ENCODE assay signal across 1 cellular context in the genomic region with DNA sequence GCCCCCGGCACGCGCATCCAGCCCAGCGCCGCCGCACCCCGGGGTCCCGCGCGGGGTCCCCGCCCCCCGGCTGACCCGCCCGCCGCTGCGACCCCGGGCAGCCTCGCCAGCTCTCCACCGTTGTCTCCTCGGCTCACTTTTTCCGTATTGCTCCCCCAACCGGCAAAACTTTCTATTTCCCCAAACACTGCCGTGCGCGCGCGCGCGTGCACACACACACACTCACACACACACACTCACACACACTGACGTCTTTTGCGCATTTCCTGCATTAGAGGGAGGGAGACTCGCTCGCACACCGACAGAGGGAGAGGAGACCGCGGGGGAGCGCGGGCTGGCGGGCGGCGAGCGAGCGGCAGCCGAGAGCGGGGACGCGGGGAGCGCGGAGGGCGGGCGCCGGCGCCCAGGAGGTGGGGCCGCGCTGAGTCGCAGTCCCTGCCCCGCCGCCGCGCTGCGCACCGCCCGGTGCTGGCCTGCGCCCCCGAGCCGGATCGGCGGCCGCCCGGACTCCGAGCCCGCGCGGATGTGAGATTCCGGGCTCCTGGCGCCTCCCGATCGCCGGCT.
TF ChIP-seq lines count a peak whose summit lies in the region.

No MANE protein-coding gene starts in this region.

TF ChIP-seq in HepG2, 621 proteins besides CTCF, POLR2A, EP300 and RAD21 (continued from another document and continues in another):
- no peak for TF ChIP-seq ZBTB8A (CRISPR knock-in tag; IDR thresholded peaks at IDR 0.05; ENCODE audit: borderline replicate concordance, low read depth)
- peak; percentile 36; the same call in 1 of the 2 replicates for TF ChIP-seq ZBTB7B (CRISPR knock-in tag; IDR thresholded peaks at IDR 0.05)
- TF ChIP-seq, protein P1, sequence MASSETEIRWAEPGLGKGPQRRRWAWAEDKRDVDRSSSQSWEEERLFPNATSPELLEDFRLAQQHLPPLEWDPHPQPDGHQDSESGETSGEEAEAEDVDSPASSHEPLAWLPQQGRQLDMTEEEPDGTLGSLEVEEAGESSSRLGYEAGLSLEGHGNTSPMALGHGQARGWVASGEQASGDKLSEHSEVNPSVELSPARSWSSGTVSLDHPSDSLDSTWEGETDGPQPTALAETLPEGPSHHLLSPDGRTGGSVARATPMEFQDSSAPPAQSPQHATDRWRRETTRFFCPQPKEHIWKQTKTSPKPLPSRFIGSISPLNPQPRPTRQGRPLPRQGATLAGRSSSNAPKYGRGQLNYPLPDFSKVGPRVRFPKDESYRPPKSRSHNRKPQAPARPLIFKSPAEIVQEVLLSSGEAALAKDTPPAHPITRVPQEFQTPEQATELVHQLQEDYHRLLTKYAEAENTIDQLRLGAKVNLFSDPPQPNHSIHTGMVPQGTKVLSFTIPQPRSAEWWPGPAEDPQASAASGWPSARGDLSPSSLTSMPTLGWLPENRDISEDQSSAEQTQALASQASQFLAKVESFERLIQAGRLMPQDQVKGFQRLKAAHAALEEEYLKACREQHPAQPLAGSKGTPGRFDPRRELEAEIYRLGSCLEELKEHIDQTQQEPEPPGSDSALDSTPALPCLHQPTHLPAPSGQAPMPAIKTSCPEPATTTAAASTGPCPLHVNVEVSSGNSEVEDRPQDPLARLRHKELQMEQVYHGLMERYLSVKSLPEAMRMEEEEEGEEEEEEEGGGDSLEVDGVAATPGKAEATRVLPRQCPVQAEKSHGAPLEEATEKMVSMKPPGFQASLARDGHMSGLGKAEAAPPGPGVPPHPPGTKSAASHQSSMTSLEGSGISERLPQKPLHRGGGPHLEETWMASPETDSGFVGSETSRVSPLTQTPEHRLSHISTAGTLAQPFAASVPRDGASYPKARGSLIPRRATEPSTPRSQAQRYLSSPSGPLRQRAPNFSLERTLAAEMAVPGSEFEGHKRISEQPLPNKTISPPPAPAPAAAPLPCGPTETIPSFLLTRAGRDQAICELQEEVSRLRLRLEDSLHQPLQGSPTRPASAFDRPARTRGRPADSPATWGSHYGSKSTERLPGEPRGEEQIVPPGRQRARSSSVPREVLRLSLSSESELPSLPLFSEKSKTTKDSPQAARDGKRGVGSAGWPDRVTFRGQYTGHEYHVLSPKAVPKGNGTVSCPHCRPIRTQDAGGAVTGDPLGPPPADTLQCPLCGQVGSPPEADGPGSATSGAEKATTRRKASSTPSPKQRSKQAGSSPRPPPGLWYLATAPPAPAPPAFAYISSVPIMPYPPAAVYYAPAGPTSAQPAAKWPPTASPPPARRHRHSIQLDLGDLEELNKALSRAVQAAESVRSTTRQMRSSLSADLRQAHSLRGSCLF (CRISPR knock-in tag; IDR thresholded peaks at IDR 0.05; ENCODE audit: borderline replicate concordance), result no peak
- TF ChIP-seq CCAR2 (optimal IDR thresholded peaks at IDR 0.05; ENCODE audit: low read depth, low read length), result no peak
- peak; percentile 85; the same call in 1 of the 2 replicates for TF ChIP-seq PCBP1 (IDR thresholded peaks at IDR 0.05; ENCODE audit: borderline replicate concordance, low read depth, low read length)
- no peak for TF ChIP-seq ONECUT2 (CRISPR knock-in tag; IDR thresholded peaks at IDR 0.05)
- TF ChIP-seq, protein P2, sequence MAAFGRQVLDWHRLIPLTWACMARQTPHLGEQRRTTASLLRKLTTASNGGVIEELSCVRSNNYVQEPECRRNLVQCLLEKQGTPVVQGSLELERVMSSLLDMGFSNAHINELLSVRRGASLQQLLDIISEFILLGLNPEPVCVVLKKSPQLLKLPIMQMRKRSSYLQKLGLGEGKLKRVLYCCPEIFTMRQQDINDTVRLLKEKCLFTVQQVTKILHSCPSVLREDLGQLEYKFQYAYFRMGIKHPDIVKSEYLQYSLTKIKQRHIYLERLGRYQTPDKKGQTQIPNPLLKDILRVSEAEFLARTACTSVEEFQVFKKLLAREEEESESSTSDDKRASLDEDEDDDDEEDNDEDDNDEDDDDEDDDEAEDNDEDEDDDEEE (CRISPR knock-in tag; IDR thresholded peaks at IDR 0.05), result no peak
- TF ChIP-seq ZNF569 (CRISPR knock-in tag; IDR thresholded peaks at IDR 0.05; ENCODE audit: borderline replicate concordance), result no peak
- TF ChIP-seq SMAD9 (CRISPR knock-in tag; IDR thresholded peaks at IDR 0.05), result no peak
- TF ChIP-seq AGO1 (IDR thresholded peaks at IDR 0.05; ENCODE audit: low read depth, low read length, poor library complexity, severe bottlenecking), result peak; percentile 56
- TF ChIP-seq, protein P3, sequence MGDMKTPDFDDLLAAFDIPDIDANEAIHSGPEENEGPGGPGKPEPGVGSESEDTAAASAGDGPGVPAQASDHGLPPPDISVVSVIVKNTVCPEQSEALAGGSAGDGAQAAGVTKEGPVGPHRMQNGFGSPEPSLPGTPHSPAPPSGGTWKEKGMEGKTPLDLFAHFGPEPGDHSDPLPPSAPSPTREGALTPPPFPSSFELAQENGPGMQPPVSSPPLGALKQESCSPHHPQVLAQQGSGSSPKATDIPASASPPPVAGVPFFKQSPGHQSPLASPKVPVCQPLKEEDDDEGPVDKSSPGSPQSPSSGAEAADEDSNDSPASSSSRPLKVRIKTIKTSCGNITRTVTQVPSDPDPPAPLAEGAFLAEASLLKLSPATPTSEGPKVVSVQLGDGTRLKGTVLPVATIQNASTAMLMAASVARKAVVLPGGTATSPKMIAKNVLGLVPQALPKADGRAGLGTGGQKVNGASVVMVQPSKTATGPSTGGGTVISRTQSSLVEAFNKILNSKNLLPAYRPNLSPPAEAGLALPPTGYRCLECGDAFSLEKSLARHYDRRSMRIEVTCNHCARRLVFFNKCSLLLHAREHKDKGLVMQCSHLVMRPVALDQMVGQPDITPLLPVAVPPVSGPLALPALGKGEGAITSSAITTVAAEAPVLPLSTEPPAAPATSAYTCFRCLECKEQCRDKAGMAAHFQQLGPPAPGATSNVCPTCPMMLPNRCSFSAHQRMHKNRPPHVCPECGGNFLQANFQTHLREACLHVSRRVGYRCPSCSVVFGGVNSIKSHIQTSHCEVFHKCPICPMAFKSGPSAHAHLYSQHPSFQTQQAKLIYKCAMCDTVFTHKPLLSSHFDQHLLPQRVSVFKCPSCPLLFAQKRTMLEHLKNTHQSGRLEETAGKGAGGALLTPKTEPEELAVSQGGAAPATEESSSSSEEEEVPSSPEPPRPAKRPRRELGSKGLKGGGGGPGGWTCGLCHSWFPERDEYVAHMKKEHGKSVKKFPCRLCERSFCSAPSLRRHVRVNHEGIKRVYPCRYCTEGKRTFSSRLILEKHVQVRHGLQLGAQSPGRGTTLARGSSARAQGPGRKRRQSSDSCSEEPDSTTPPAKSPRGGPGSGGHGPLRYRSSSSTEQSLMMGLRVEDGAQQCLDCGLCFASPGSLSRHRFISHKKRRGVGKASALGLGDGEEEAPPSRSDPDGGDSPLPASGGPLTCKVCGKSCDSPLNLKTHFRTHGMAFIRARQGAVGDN (CRISPR knock-in tag; IDR thresholded peaks at IDR 0.05), result no peak; the same call in 1 of the 2 replicates
- TF ChIP-seq ZNF792 (CRISPR knock-in tag; IDR thresholded peaks at IDR 0.05), result peak; percentile 76
- TF ChIP-seq, protein P4, sequence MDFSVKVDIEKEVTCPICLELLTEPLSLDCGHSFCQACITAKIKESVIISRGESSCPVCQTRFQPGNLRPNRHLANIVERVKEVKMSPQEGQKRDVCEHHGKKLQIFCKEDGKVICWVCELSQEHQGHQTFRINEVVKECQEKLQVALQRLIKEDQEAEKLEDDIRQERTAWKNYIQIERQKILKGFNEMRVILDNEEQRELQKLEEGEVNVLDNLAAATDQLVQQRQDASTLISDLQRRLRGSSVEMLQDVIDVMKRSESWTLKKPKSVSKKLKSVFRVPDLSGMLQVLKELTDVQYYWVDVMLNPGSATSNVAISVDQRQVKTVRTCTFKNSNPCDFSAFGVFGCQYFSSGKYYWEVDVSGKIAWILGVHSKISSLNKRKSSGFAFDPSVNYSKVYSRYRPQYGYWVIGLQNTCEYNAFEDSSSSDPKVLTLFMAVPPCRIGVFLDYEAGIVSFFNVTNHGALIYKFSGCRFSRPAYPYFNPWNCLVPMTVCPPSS (IDR thresholded peaks at IDR 0.05), result no peak
- 0 out of 2 replicates have a peak, but pooled peaks have one; percentile 63 for TF ChIP-seq ZNF782 (CRISPR knock-in tag; IDR thresholded peaks at IDR 0.05; ENCODE audit: borderline replicate concordance)
- no peak for TF ChIP-seq CHD2 (IDR thresholded peaks at IDR 0.05; ENCODE audit: low read depth, low read length)
- peak; percentile 75 for TF ChIP-seq POLR2G (IDR thresholded peaks at IDR 0.05; ENCODE audit: low read depth, low read length)
- no peak for TF ChIP-seq RAD51 (IDR thresholded peaks at IDR 0.05; ENCODE audit: borderline replicate concordance)
- no peak for TF ChIP-seq ZNF768 (CRISPR knock-in tag; IDR thresholded peaks at IDR 0.05)
- TF ChIP-seq, protein P5, sequence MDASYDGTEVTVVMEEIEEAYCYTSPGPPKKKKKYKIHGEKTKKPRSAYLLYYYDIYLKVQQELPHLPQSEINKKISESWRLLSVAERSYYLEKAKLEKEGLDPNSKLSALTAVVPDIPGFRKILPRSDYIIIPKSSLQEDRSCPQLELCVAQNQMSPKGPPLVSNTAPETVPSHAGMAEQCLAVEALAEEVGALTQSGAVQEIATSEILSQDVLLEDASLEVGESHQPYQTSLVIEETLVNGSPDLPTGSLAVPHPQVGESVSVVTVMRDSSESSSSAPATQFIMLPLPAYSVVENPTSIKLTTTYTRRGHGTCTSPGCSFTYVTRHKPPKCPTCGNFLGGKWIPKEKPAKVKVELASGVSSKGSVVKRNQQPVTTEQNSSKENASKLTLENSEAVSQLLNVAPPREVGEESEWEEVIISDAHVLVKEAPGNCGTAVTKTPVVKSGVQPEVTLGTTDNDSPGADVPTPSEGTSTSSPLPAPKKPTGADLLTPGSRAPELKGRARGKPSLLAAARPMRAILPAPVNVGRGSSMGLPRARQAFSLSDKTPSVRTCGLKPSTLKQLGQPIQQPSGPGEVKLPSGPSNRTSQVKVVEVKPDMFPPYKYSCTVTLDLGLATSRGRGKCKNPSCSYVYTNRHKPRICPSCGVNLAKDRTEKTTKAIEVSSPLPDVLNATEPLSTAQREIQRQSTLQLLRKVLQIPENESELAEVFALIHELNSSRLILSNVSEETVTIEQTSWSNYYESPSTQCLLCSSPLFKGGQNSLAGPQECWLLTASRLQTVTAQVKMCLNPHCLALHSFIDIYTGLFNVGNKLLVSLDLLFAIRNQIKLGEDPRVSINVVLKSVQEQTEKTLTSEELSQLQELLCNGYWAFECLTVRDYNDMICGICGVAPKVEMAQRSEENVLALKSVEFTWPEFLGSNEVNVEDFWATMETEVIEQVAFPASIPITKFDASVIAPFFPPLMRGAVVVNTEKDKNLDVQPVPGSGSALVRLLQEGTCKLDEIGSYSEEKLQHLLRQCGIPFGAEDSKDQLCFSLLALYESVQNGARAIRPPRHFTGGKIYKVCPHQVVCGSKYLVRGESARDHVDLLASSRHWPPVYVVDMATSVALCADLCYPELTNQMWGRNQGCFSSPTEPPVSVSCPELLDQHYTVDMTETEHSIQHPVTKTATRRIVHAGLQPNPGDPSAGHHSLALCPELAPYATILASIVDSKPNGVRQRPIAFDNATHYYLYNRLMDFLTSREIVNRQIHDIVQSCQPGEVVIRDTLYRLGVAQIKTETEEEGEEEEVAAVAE (CRISPR knock-in tag; IDR thresholded peaks at IDR 0.05; ENCODE audit: borderline replicate concordance), result no peak
- TF ChIP-seq ZNF557 (CRISPR knock-in tag; IDR thresholded peaks at IDR 0.05), result 0 out of 2 replicates have a peak, but pooled peaks have one; percentile 85
- TF ChIP-seq SMC3 (IDR thresholded peaks at IDR 0.05; ENCODE audit: low read length), result 0 out of 2 replicates have a peak, but pooled peaks have one; percentile 17
- TF ChIP-seq BRCA1 (CRISPR knock-in tag; IDR thresholded peaks at IDR 0.05), result no peak
- peak; percentile 44; the same call in 1 of the 2 replicates for TF ChIP-seq ZSCAN31 (CRISPR knock-in tag; IDR thresholded peaks at IDR 0.05; ENCODE audit: low read depth)
- TF ChIP-seq, protein P6, sequence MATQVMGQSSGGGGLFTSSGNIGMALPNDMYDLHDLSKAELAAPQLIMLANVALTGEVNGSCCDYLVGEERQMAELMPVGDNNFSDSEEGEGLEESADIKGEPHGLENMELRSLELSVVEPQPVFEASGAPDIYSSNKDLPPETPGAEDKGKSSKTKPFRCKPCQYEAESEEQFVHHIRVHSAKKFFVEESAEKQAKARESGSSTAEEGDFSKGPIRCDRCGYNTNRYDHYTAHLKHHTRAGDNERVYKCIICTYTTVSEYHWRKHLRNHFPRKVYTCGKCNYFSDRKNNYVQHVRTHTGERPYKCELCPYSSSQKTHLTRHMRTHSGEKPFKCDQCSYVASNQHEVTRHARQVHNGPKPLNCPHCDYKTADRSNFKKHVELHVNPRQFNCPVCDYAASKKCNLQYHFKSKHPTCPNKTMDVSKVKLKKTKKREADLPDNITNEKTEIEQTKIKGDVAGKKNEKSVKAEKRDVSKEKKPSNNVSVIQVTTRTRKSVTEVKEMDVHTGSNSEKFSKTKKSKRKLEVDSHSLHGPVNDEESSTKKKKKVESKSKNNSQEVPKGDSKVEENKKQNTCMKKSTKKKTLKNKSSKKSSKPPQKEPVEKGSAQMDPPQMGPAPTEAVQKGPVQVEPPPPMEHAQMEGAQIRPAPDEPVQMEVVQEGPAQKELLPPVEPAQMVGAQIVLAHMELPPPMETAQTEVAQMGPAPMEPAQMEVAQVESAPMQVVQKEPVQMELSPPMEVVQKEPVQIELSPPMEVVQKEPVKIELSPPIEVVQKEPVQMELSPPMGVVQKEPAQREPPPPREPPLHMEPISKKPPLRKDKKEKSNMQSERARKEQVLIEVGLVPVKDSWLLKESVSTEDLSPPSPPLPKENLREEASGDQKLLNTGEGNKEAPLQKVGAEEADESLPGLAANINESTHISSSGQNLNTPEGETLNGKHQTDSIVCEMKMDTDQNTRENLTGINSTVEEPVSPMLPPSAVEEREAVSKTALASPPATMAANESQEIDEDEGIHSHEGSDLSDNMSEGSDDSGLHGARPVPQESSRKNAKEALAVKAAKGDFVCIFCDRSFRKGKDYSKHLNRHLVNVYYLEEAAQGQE (IDR thresholded peaks at IDR 0.05; ENCODE audit: borderline replicate concordance in 1 of 2, low read depth in 1 of 2, low read length in 2 of 2), result no peak
- TF ChIP-seq ZNF460 (CRISPR knock-in tag; IDR thresholded peaks at IDR 0.05; ENCODE audit: borderline replicate concordance), result no peak
- TF ChIP-seq ZZZ3 (CRISPR knock-in tag; IDR thresholded peaks at IDR 0.05; ENCODE audit: borderline replicate concordance), result peak; percentile 46; the same call in 1 of the 2 replicates
- 0 out of 2 replicates have a peak, but pooled peaks have one; percentile 16 for TF ChIP-seq DNMT1 (CRISPR knock-in tag; IDR thresholded peaks at IDR 0.05)
- no peak for TF ChIP-seq NFE2L1 (CRISPR knock-in tag; IDR thresholded peaks at IDR 0.05; ENCODE audit: borderline replicate concordance)
- no peak for TF ChIP-seq PHB2 (IDR thresholded peaks at IDR 0.05; ENCODE audit: partially characterized antibody)
- TF ChIP-seq FOXA1 (IDR thresholded peaks at IDR 0.05), result no peak
- peak; percentile 60 for TF ChIP-seq FOXA1 (CRISPR knock-in tag; IDR thresholded peaks at IDR 0.05)
- peak; percentile 70 for TF ChIP-seq TGIF2 (CRISPR knock-in tag; IDR thresholded peaks at IDR 0.05)
- TF ChIP-seq NFATC3 (CRISPR knock-in tag; IDR thresholded peaks at IDR 0.05), result no peak
- TF ChIP-seq RBM22 (optimal IDR thresholded peaks at IDR 0.05; ENCODE audit: low read length), result no peak
- TF ChIP-seq ETV6 (CRISPR knock-in tag; conservative IDR thresholded peaks at IDR 0.05), result 0 out of 2 replicates have a peak, but pooled peaks have one; percentile 22
- peak; percentile 80 for TF ChIP-seq SKI (IDR thresholded peaks at IDR 0.05; ENCODE audit: partially characterized antibody)
- no peak for TF ChIP-seq ZNF703 (CRISPR knock-in tag; IDR thresholded peaks at IDR 0.05; ENCODE audit: borderline replicate concordance)
- no peak for TF ChIP-seq PRPF4 (IDR thresholded peaks at IDR 0.05; ENCODE audit: low read depth, low read length, poor library complexity, severe bottlenecking)
